ENCODE assay signal across 11 cellular contexts in the genomic region with DNA sequence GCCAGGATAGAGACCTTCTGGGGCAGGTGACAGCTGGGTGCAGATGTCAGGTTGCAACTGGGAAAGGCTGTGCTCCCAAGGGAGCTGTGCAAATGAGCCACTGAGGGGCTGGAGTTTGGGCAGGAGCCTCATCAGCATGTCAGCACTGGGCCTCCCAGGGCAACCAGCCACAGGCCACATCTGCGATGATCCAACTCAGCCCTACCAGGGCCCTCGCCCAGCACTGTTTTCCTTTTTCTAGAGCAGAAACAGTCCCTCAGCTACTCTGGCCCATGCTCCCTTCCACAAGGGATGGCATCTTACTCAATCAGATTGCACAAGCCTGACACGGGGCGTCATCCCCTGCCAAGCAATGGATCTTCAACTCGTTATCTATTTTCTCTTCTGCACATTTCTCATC. TPM values are rescaled to one million over a fixed set of nuclear protein-coding genes. Genes with fewer than 3 reads are reported as not detected.
A peak's percentile ranks its signal among the peaks of the same experiment; 100 is the strongest.
DNase-seq lines count a peak whose midpoint lies in the region; ATAC-seq and TF ChIP-seq lines count a peak whose summit lies in the region.
"Had no signal": no experiment of that assay in that cellular context is flagged by ENCODE, and none has a peak within 500 bp of the region (broad histone marks: within the 10 kb centered on the region; RNA-seq: fewer than 3 reads in every experiment).

No MANE protein-coding gene starts in this region.

- no peaks in the 10 kb centered on the region for H3K79me2 ChIP-seq in H9 (ENCODE audit: insufficient read depth, low read length)

- H3K9ac ChIP-seq in H9 (ENCODE audit: extremely low read depth, insufficient read length, low read length), result no peak overlapping the region

- H2BK15ac ChIP-seq in H9 (ENCODE audit: low read depth, low read length), result no peak overlapping the region

- no peak overlapping the region for H3K4me2 ChIP-seq in H9 (ENCODE audit: insufficient read depth, insufficient read length, low read length)

- no peak overlapping the region for H3K14ac ChIP-seq in H9 (ENCODE audit: insufficient read depth, low read length)

- no peaks in the 10 kb centered on the region for H3K79me1 ChIP-seq in H9 (ENCODE audit: insufficient read depth, low read depth, low read length, poor library complexity, severe bottlenecking)

- peaks cover under 1% of the 10 kb centered on the region; the same call in 1 of the 2 replicates for H3K4me1 ChIP-seq in H9 (ENCODE audit: insufficient read depth, low read length)

- WGBS in H9 (ENCODE audit: extremely low coverage, insufficient read length, low lambda C conversion rate), result no CpG with 5 or more reads among the region's 5 CpGs

- peaks cover 3% of the 10 kb centered on the region in 2 experiments for H3K4me1 Mint-ChIP-seq in H9

- H3K9me3 Mint-ChIP-seq in H9, result no peaks in the 10 kb centered on the region

- no peak overlapping the region for H4K8ac ChIP-seq in H9 (replicated peaks; ENCODE audit: insufficient read length, low read depth, low read length)

- H3K18ac ChIP-seq in H9 (ENCODE audit: insufficient read length, low read depth, low read length), result no peak overlapping the region

- H4K5ac ChIP-seq in H9 (ENCODE audit: insufficient read length, low read depth, low read length), result no peak overlapping the region

- ATAC-seq in omental fat pad (ENCODE audit: low FRiP score) (peak; percentile 72), HG02884 (IDR thresholded peaks at IDR 0.05; ENCODE audit: unreplicated experiment) (no peak), GM21825 (IDR thresholded peaks at IDR 0.05; ENCODE audit: unreplicated experiment) (no peak)

- H2BK12ac ChIP-seq in H9 (ENCODE audit: insufficient read length, low read depth, low read length), result no peak overlapping the region

- H3K27me3 ChIP-seq in H9 (ENCODE audit: insufficient read depth, low read length), result no peaks in the 10 kb centered on the region

- no peaks in the 10 kb centered on the region for H3K9me3 ChIP-seq in H9 (ENCODE audit: control insufficient read depth, low read depth, low read length)

- no peak overlapping the region for H4K91ac ChIP-seq in H9 (ENCODE audit: insufficient read length, low read depth, low read length)

- H3K27me3 Mint-ChIP-seq in H9 (ENCODE audit: low read depth), result no peaks in the 10 kb centered on the region

- DNase-seq in CD1c-positive myeloid dendritic cell (ENCODE audit: extremely low spot score) (peak; percentile 33), NCI-H2171 (lab: John Stamatoyannopoulos, UW) (peak; percentile 30), fibroblast of pulmonary artery (ENCODE audit: low read depth) (peak; percentile 45), omental fat pad (ENCODE audit: low spot score) (no peak), H9 (no peak), HuH-7.5 (ENCODE audit: low spot score) (no peak)
- DNase-seq: activated naive CD4-positive, alpha-beta T cell treated with anti-CD3 and anti-CD28 coated beads for 36 hours; Calu3; NCI-H2029 had no signal

- no peak overlapping the region for H3K27ac ChIP-seq in H9 (ENCODE audit: insufficient read length, low read depth, low read length)

- H2BK120ac ChIP-seq in H9 (ENCODE audit: low read depth, low read length, poor library complexity, severe bottlenecking), result no peak overlapping the region

- no peaks in the 10 kb centered on the region for H4K20me1 ChIP-seq in H9 (ENCODE audit: control insufficient read depth, insufficient read depth, insufficient read length)

- H3K4ac ChIP-seq in H9 (ENCODE audit: low read depth, low read length), result no peak overlapping the region

- no peaks in the 10 kb centered on the region for H3K23me2 ChIP-seq in H9 (ENCODE audit: insufficient read length, low read depth, low read length, poor library complexity, severe bottlenecking)

- H3K27ac Mint-ChIP-seq in H9, result no peak overlapping the region
- H3K27ac Mint-ChIP-seq: activated naive CD4-positive, alpha-beta T cell treated with anti-CD3 and anti-CD28 coated beads for 36 hours had no signal

- no peak overlapping the region for H2AK5ac ChIP-seq in H9 (ENCODE audit: insufficient read length, low read length)

- H3K36me3 Mint-ChIP-seq in H9 (ENCODE audit: insufficient read depth in 1 of 3, low read depth in 3 of 3), result peaks cover 5 to 27% (median 22%) of the 10 kb centered on the region in 3 experiments; a peak in 6 of 7 replicates

- no peak overlapping the region for H2BK5ac ChIP-seq in H9 (ENCODE audit: insufficient read length, low read length)

- no peak overlapping the region for H3T11ph ChIP-seq in H9 (ENCODE audit: low read length)

- H3K23ac ChIP-seq in H9 (ENCODE audit: insufficient read length, low read depth, low read length), result no peak overlapping the region

- H2BK20ac ChIP-seq in H9 (ENCODE audit: low read depth, low read length, poor library complexity, severe bottlenecking), result no peak overlapping the region

- H2AFZ ChIP-seq in H9 (ENCODE audit: low read length), result no peak overlapping the region

- no peak overlapping the region for H3K4me3 ChIP-seq in fibroblast of pulmonary artery (replicated peaks; ENCODE audit: low read depth, low read length)

- H3K56ac ChIP-seq in H9 (ENCODE audit: insufficient read length, low read depth, low read length), result no peak overlapping the region

- no peak overlapping the region for H3K4me3 Mint-ChIP-seq in H9
- H3K4me3 Mint-ChIP-seq: activated naive CD4-positive, alpha-beta T cell treated with anti-CD3 and anti-CD28 coated beads for 36 hours had no signal

- TF ChIP-seq CTCF in fibroblast of pulmonary artery (IDR thresholded peaks at IDR 0.05; ENCODE audit: low read length, missing control alignments) (no peak), omental fat pad (IDR thresholded peaks at IDR 0.05) (no peak), H9 (conservative IDR thresholded peaks at IDR 0.05) (no peak)

RNA-seq across cellular contexts. Expression of a gene that starts 24.8 kb away (rescaled TPM):
- total RNA-seq in omental fat pad, result 1 to 10 TPM in 1 of 4 donors, under 1 TPM in 2, not detected in 1; 0.63 to 1.2 (median 0.84) TPM
- total RNA-seq in H9 (2021), result not detected in 2 replicates

Comparison
In these comparisons a context has a peak if more than half of its experiments do, and no peak if none do; other contexts are left out.
1. DNase-seq: peak in CD1c-positive myeloid dendritic cell (single experiment), NCI-H2171 (single experiment) and fibroblast of pulmonary artery (single experiment); none in omental fat pad (single experiment), H9 (single experiment) and HuH-7.5 (single experiment).